Comparison of ENCODE assay signal across 8 cellular contexts in the genomic region with DNA sequence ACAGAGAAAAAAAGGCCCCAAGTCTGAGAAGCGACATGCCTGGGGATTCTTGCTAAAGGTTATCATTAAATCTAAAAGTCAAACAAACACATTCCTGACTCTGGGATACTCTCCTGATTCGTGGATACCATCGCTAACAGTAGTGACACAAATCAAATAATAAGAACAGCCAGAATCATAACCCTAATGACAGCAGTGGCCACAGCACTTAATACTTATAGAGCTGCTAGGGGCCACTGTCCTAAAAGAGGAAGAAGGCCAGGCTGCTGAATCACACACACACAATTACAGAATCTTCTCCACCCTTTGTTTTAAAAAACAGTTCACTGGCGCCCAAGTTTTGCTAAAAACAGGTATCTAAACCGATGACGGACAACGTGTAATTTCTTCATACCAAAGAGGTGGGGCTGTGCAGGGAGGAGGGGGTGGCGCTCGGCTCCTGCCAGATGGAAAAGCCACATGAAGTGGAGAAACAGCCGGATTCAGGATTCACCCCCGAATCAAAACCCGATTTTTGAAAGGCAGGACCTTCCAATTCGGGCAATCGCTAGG. TPM values are rescaled to one million over a fixed set of nuclear protein-coding genes. Genes with fewer than 3 reads are reported as not detected.
DNase-seq lines count a peak whose midpoint lies in the region; ATAC-seq and TF ChIP-seq lines count a peak whose summit lies in the region.

No MANE protein-coding gene starts in this region.

- H3K9me3 ChIP-seq in DOHH2 (ENCODE audit: control insufficient read depth, insufficient read depth, low read length), result no peaks in the 10 kb centered on the region
- H3K9me3 ChIP-seq in HUES64 (ENCODE audit: insufficient read depth, low read depth, low read length), result no peaks in the 10 kb centered on the region
- H3K9me3 ChIP-seq in T-helper 17 cell (ENCODE audit: control insufficient read depth, low read length, poor library complexity, severe bottlenecking), result no peaks in the 10 kb centered on the region
- no peaks in the 10 kb centered on the region for H3K9me3 ChIP-seq in endocrine pancreas (ENCODE audit: control insufficient read depth, low read length)

- H3K4me2 ChIP-seq in DOHH2 (ENCODE audit: low read length), result peak overlapping the region; percentile 92

- H3K27me3 ChIP-seq in DOHH2 (ENCODE audit: control insufficient read depth, low read length) (peaks cover 7% of the 10 kb centered on the region), HUES64 (ENCODE audit: insufficient read depth, low read length) (no peaks in the 10 kb centered on the region), endocrine pancreas (ENCODE audit: control insufficient read depth, insufficient read depth, low read length) (no peaks in the 10 kb centered on the region)

- 9% methylated on average over 14 of the region's 14 CpGs for WGBS in HUES64
- WGBS in urinary bladder, result 3% methylated on average over 14 of the region's 14 CpGs

- H3K27ac Mint-ChIP-seq in T-helper 17 cell (peak overlapping the region; percentile 87), mesothelial cell of epicardium (peak overlapping the region; percentile 99)

- H3K27ac ChIP-seq in DOHH2 (ENCODE audit: low read depth, low read length) (peak overlapping the region; percentile 21), HUES64 (ENCODE audit: low read depth, low read length) (peak overlapping the region; percentile 76; the same call in 1 of the 2 replicates), urinary bladder (ENCODE audit: low read depth) (peak overlapping the region; percentile 92)

- no peaks in the 10 kb centered on the region for H3K9me3 Mint-ChIP-seq in mesothelial cell of epicardium

- H3K4me3 Mint-ChIP-seq in T-helper 17 cell (peak overlapping the region; percentile 92), mesothelial cell of epicardium (peak overlapping the region; percentile 93)

- H3K4me1 Mint-ChIP-seq in T-helper 17 cell (peaks cover 22% of the 10 kb centered on the region), mesothelial cell of epicardium (peaks cover 29% of the 10 kb centered on the region)

- H3F3A ChIP-seq in DOHH2 (ENCODE audit: control insufficient read depth, insufficient read depth), result peaks cover 19% of the 10 kb centered on the region

- peaks cover 39% of the 10 kb centered on the region for H3K79me2 ChIP-seq in DOHH2 (ENCODE audit: control insufficient read depth, low read length)

- H3K4me3 ChIP-seq in DOHH2 (ENCODE audit: low read length) (peak overlapping the region; percentile 94), HUES64 (ENCODE audit: low read length) (peak overlapping the region; percentile 84), endocrine pancreas (ENCODE audit: control insufficient read depth, insufficient read depth, low read length) (peak overlapping the region; percentile 60), urinary bladder (ENCODE audit: low read depth, low read length) (peak overlapping the region; percentile 92)

- ATAC-seq in T-helper 17 cell (no peak), GM21737 (IDR thresholded peaks at IDR 0.05; ENCODE audit: unreplicated experiment) (no peak), GM21360 (IDR thresholded peaks at IDR 0.05; ENCODE audit: unreplicated experiment) (no peak)

- H3K27me3 Mint-ChIP-seq in T-helper 17 cell (no peaks in the 10 kb centered on the region), mesothelial cell of epicardium (ENCODE audit: low read depth) (no peaks in the 10 kb centered on the region)

- H3K9me2 ChIP-seq in DOHH2 (replicated peaks; ENCODE audit: control insufficient read depth, low read length), result no peaks in the 10 kb centered on the region

- TF ChIP-seq CTCF in DOHH2 (IDR thresholded peaks at IDR 0.05; ENCODE audit: low read depth, low read length, poor library complexity, severe bottlenecking) (no peak), mesothelial cell of epicardium (IDR thresholded peaks at IDR 0.05; ENCODE audit: unreplicated experiment) (no peak)

- H3K36me3 ChIP-seq in DOHH2 (ENCODE audit: control insufficient read depth, low read length), result no peaks in the 10 kb centered on the region
- no peaks in the 10 kb centered on the region for H3K36me3 ChIP-seq in HUES64 (ENCODE audit: insufficient read depth, low read length)
- no peaks in the 10 kb centered on the region for H3K36me3 ChIP-seq in endocrine pancreas (ENCODE audit: control insufficient read depth, insufficient read depth, low read length)
- no peaks in the 10 kb centered on the region for H3K36me3 ChIP-seq in urinary bladder (ENCODE audit: insufficient read depth)

- DNase-seq in T-helper 17 cell (no peak), mesothelial cell of epicardium (ENCODE audit: low spot score in 2 of 2, unreplicated experiment in 2 of 2) (peak in 1 of 2 experiments; percentile 59)

- peaks cover 62% of the 10 kb centered on the region for H3K4me1 ChIP-seq in DOHH2 (ENCODE audit: control insufficient read depth, low read length)
- H3K4me1 ChIP-seq in HUES64 (ENCODE audit: insufficient read depth, low read length), result peaks cover 4% of the 10 kb centered on the region; the same call in 1 of the 2 replicates
- H3K4me1 ChIP-seq in endocrine pancreas (ENCODE audit: control insufficient read depth, insufficient read depth, low read length), result no peaks in the 10 kb centered on the region
- no peaks in the 10 kb centered on the region for H3K4me1 ChIP-seq in urinary bladder (ENCODE audit: insufficient read depth)

- H4K20me1 ChIP-seq in DOHH2 (ENCODE audit: control insufficient read depth, insufficient read depth, low read depth, low read length), result no peaks in the 10 kb centered on the region

- H3K36me3 Mint-ChIP-seq in T-helper 17 cell (ENCODE audit: low read depth), result peaks cover 3% of the 10 kb centered on the region
- H3K36me3 Mint-ChIP-seq in mesothelial cell of epicardium, result no peaks in the 10 kb centered on the region

- peak overlapping the region; percentile 87 for H3K9ac ChIP-seq in HUES64 (ENCODE audit: low read depth, low read length)
- peak overlapping the region; percentile 93 for H3K9ac ChIP-seq in endocrine pancreas (ENCODE audit: control insufficient read depth, insufficient read depth, low read length)

RNA-seq across cellular contexts. Expression of a gene that starts 1.1 kb away (rescaled TPM):
- 19.3 TPM for polyA plus RNA-seq in HUES64 (2013, experiment 1 of 2)
- polyA plus RNA-seq in HUES64 (2013, experiment 2 of 2), result 19.6 TPM
- total RNA-seq in T-helper 17 cell (10 to 100 TPM; 72.4 to 81.1 TPM), mesothelial cell of epicardium (58.9 to 65.2 TPM (median 61.9 TPM) in 3 replicates), urinary bladder (69.2 TPM)
- polyA plus RNA-seq in urinary bladder, result 53.4 TPM

Comparison
In these comparisons a context has a peak if more than half of its experiments do, and no peak if none do; other contexts are left out.
1. H3K27ac ChIP-seq: peak in every context shown above with its lines; median percentile 92 in urinary bladder; 76 in HUES64; 21 in DOHH2.